Comparison of ENCODE assay signal across 19 cellular contexts in the genomic region with DNA sequence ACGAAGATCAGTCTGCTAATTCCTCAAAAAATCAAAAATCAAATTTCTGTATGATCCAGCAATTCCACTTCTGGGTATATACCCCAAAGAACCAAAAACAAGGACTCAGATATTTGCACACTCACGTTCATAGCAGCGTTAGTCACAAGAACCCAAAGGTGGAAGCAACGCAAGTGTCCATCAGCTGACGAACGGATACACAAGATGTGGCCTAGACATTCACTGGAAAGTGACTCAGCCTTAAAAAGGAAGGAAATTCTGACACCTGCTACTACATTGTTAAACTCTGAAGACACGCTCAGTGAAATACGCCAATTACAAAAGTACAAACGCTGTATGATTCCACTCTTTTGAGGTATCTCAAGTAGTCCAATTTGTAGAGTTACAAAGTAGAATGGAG.
"Had no signal": no experiment of that assay in that cellular context is flagged by ENCODE, and none has a peak within 500 bp of the region (broad histone marks: within the 10 kb centered on the region; RNA-seq: fewer than 3 reads in every experiment).

No MANE protein-coding gene starts in this region.

- H3K27ac ChIP-seq: body of pancreas, colonic mucosa, epithelial cell of prostate, right lobe of liver, transverse colon had no signal

- H3K9me3 Mint-ChIP-seq: activated T-cell treated with anti-CD3 and anti-CD28 coated beads, Interleukin-2, amount 50 U/mL, for 4 hours; natural killer cell treated with Interleukin-12 subunit alpha and Interleukin-12 subunit beta and Interleukin-15 and Interleukin-18, amount 100 ng/mL, for 72 hours had no signal

- DNase-seq: activated effector memory CD4-positive, alpha-beta T cell treated with anti-CD3 and anti-CD28 coated beads, Interleukin-2, amount 50 U/mL, for 16 hours; activated T-cell treated with anti-CD3 and anti-CD28 coated beads, Interleukin-2, amount 50 U/mL, for 4 hours; amniotic stem cell; central memory CD4-positive, alpha-beta T cell; colonic mucosa; effector CD4-positive, alpha-beta T cell; foreskin melanocyte; heart left ventricle; occipital lobe; right lobe of liver; stimulated activated naive CD8-positive, alpha-beta T cell treated with anti-CD3 and anti-CD28 coated beads, Interleukin-15, Interleukin-2, amounts not matched to agents 100 U/mL and 50 U/mL, for 24 hours; T-helper 9 cell; transverse colon had no signal

- ATAC-seq: activated CD4-positive, CD25-positive, alpha-beta regulatory T cell treated with anti-CD3 and anti-CD28 coated beads, Interleukin-2, amount 50 U/mL, for 24 hours; activated T-cell treated with anti-CD3 and anti-CD28 coated beads, Interleukin-2, amount 50 U/mL, for 4 hours; body of pancreas; natural killer cell treated with Interleukin-12 subunit alpha and Interleukin-12 subunit beta and Interleukin-15 and Interleukin-18, amount 100 ng/mL, for 72 hours; right lobe of liver; stimulated activated naive CD8-positive, alpha-beta T cell treated with anti-CD3 and anti-CD28 coated beads, Interleukin-15, Interleukin-2, amounts not matched to agents 100 U/mL and 50 U/mL, for 24 hours had no signal

- H3K4me3 Mint-ChIP-seq: activated naive CD8-positive, alpha-beta T cell; activated T-cell treated with anti-CD3 and anti-CD28 coated beads, Interleukin-2, amount 50 U/mL, for 4 hours; natural killer cell treated with Interleukin-12 subunit alpha and Interleukin-12 subunit beta and Interleukin-15 and Interleukin-18, amount 100 ng/mL, for 72 hours had no signal

- H3K27ac Mint-ChIP-seq: activated naive CD8-positive, alpha-beta T cell; natural killer cell treated with Interleukin-12 subunit alpha and Interleukin-12 subunit beta and Interleukin-15 and Interleukin-18, amount 100 ng/mL, for 72 hours had no signal

- H3K27me3 Mint-ChIP-seq: activated naive CD8-positive, alpha-beta T cell; natural killer cell treated with Interleukin-12 subunit alpha and Interleukin-12 subunit beta and Interleukin-15 and Interleukin-18, amount 100 ng/mL, for 72 hours had no signal

- H3K4me1 ChIP-seq: body of pancreas, colonic mucosa, transverse colon had no signal

- H3K27me3 ChIP-seq: body of pancreas, colonic mucosa, heart left ventricle, right lobe of liver, transverse colon had no signal

- H3K4me3 ChIP-seq: body of pancreas, colonic mucosa, heart left ventricle, lung, right lobe of liver, transverse colon had no signal

- H3K36me3 ChIP-seq: colonic mucosa, transverse colon had no signal

- H3K9me3 ChIP-seq: body of pancreas, colonic mucosa, heart left ventricle, right lobe of liver, transverse colon had no signal
